ENCODE assay signal across 1 cellular context in the genomic region with DNA sequence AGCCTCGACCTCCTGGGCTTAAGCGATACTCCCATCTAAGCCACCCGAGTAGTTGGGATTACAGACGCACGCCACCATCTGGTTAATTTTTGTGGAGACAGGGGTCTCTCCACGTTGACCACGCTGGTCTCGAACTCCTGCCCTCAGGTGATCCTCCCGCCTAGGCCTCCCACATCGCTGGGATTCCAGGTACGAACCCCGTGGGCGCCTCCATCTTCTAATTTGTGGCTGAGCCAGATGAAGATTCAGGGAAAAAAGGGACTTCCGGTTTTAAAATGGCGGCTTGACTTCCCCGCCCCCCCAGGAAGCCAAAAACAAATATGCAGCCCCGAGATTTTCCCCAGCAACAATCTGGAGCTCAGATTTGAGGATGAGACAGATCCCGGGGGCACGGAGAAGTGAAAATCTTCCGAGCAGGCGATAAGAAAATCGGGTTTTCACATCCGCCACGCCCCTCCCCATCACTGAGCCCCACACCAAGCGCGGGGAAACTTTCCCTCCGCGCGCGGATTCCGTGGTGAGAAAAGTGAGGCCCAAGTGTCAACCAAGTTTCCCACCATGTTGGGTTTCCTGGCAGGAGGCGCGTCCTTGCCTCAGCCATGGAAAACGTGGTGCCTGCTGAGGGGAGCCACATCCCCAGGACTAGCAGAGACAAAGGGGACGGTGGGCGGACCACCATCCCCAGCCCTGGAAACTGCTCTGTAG.
TF ChIP-seq lines count a peak whose summit lies in the region.

No MANE protein-coding gene starts in this region.

TF ChIP-seq in K562, 482 proteins besides CTCF, POLR2A, EP300 and RAD21:
- TF ChIP-seq YY1 (IDR thresholded peaks at IDR 0.05; ENCODE audit: borderline replicate concordance in 1 of 3, control insufficient read depth in 1 of 3, extremely low read depth in 1 of 3, insufficient read depth in 3 of 3, insufficient read length in 1 of 3, insufficient replicate concordance in 2 of 3, low read depth in 1 of 3, low read length in 2 of 3) (peak in 1 of 3 experiments; percentile 44), SRSF7 (optimal IDR thresholded peaks at IDR 0.05; ENCODE audit: low read depth, low read length) (no peak)
- TF ChIP-seq, protein P1, sequence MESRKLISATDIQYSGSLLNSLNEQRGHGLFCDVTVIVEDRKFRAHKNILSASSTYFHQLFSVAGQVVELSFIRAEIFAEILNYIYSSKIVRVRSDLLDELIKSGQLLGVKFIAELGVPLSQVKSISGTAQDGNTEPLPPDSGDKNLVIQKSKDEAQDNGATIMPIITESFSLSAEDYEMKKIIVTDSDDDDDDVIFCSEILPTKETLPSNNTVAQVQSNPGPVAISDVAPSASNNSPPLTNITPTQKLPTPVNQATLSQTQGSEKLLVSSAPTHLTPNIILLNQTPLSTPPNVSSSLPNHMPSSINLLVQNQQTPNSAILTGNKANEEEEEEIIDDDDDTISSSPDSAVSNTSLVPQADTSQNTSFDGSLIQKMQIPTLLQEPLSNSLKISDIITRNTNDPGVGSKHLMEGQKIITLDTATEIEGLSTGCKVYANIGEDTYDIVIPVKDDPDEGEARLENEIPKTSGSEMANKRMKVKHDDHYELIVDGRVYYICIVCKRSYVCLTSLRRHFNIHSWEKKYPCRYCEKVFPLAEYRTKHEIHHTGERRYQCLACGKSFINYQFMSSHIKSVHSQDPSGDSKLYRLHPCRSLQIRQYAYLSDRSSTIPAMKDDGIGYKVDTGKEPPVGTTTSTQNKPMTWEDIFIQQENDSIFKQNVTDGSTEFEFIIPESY (CRISPR knock-in tag; IDR thresholded peaks at IDR 0.05): peak; percentile 66
TF ChIP-seq in K562: peak in this region for 2.
